Comparison of ENCODE assay signal across 1 cellular context in genomic region chr4:186260504-186261448, GRCh38.
TF ChIP-seq lines count a peak whose summit lies in the region.

No MANE protein-coding gene starts in this region.

TF ChIP-seq in IMR-90, 13 proteins besides CTCF, POLR2A, EP300 and RAD21:
- TF ChIP-seq RFX5 (IDR thresholded peaks at IDR 0.05; ENCODE audit: low read depth, low read length) (no peak), MXI1 (IDR thresholded peaks at IDR 0.05; ENCODE audit: borderline replicate concordance, low read depth, low read length) (no peak)
